Comparison of ENCODE assay signal across 8 cellular contexts in the genomic region with DNA sequence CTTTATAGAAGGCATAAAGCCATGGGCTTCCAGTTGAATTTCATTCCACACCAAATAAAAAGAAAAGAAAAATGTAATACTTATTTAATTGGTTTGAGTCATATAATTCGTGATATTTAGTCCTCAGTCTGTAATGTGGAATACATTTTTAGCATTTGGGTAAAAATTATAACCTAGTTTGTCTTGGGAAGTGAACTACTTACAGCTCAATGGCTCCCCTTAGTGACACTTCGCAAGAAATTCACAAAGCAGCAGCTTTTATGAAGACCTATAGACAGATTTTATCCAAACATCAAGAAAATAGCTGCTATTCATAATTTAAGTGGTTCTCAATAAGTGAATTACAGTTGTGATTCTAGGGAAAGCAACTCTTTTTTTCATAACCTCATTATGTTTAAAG.
DNase-seq lines count a peak whose midpoint lies in the region; ATAC-seq, FAIRE-seq and TF ChIP-seq lines count a peak whose summit lies in the region.

No MANE protein-coding gene starts in this region.

- CTCF ChIA-PET in AG04449 (lab: Yijun Ruan, JAX), result interaction anchor here (0.7 to 4.9 kb wide), 30 partner anchors 9 to 1400 kb away, joined by 3 to 34 read pairs (median 4); a partner anchor contains a TSS

- H3K4me3 ChIP-seq in AG04449 (ENCODE audit: low read depth, low read length) (no peak overlapping the region), foreskin fibroblast (ENCODE audit: low read depth in 1 of 2, low read length in 2 of 2) (no peak overlapping the region)

- DNase-seq in AG04449 (ENCODE audit: low read depth, low spot score) (no peak), RCC 7860 (ENCODE audit: low spot score) (no peak), foreskin fibroblast (peak; percentile 48 to 77), OCI-M2 (lab: John Stamatoyannopoulos, UW; ENCODE audit: unreplicated experiment) (no peak), NCI-H1092 treated with DMSO at 0.1 percent for 48 hours (lab: John Stamatoyannopoulos, UW) (no peak)

- POLR2A ChIA-PET in AG04449 (lab: Yijun Ruan, JAX), result interaction anchor here (0.6 kb wide), 1 partner anchor 328 kb away, joined by 3 read pairs; a partner anchor contains a TSS

- TF ChIP-seq CTCF in AG04449 (IDR thresholded peaks at IDR 0.05; ENCODE audit: insufficient read depth, low read length, missing control alignments), result peak; percentile 45
- TF ChIP-seq CTCF in foreskin fibroblast (IDR thresholded peaks at IDR 0.05; ENCODE audit: low read depth, low read length), result peak; percentile 67

- ATAC-seq in GM21390 (IDR thresholded peaks at IDR 0.05; ENCODE audit: unreplicated experiment) (peak; percentile 43), GM18909 (IDR thresholded peaks at IDR 0.05; ENCODE audit: poor library complexity, unreplicated experiment) (no peak), HG02870 (IDR thresholded peaks at IDR 0.05; ENCODE audit: unreplicated experiment) (no peak)

- peak; percentile 51 for FAIRE-seq in RCC 7860 (lab: Jason Lieb, UNC)

Comparison
In these comparisons a context has a peak if more than half of its experiments do, and no peak if none do; other contexts are left out.
1. DNase-seq: peak in foreskin fibroblast (2 of 2); none in AG04449 (single experiment), RCC 7860 (single experiment), OCI-M2 (single experiment) and NCI-H1092 treated with DMSO at 0.1 percent for 48 hours (single experiment).